15 cellular contexts compared by ENCODE assay signal in genomic region chr1:206554833-206555472, GRCh38. TPM values are rescaled to one million over a fixed set of nuclear protein-coding genes. Genes with fewer than 3 reads are reported as not detected.
A peak's percentile ranks its signal among the peaks of the same experiment; 100 is the strongest.
DNase-seq lines count a peak whose midpoint lies in the region; ATAC-seq and TF ChIP-seq lines count a peak whose summit lies in the region.
"Had no signal": no experiment of that assay in that cellular context is flagged by ENCODE, and none has a peak within 500 bp of the region (broad histone marks: within the 10 kb centered on the region; RNA-seq: fewer than 3 reads in every experiment).

No MANE protein-coding gene starts in this region.

- peaks cover 34% of the 10 kb centered on the region for H3K4me1 ChIP-seq in neural progenitor cell
- H3K4me1 ChIP-seq in psoas muscle = peaks cover 18% of the 10 kb centered on the region

- TF ChIP-seq CTCF in neural progenitor cell (IDR thresholded peaks at IDR 0.05) (no peak), psoas muscle (IDR thresholded peaks at IDR 0.05) (no peak)

- H3F3A ChIP-seq in neural progenitor cell (ENCODE audit: low read depth) = peaks cover 20% of the 10 kb centered on the region

- H3K9ac ChIP-seq in neural progenitor cell = no peak overlapping the region

- DNase-seq in activated CD4-positive, alpha-beta T cell treated with anti-CD3 and anti-CD28 coated beads, Interleukin-2, amount 10 ng/mL, durations not matched to agents 24 days and 14 days = no peak
- no peak for DNase-seq in activated CD4-positive, alpha-beta T cell treated with anti-CD3 and anti-CD28 coated beads, Interleukin-2, amount 50 U/mL, for 48 hours
- DNase-seq in activated naive CD8-positive, alpha-beta T cell treated with anti-CD3 and anti-CD28 coated beads, Interleukin-2, amount 50 U/mL, for 24 hours = no peak
- DNase-seq in neural progenitor cell (ENCODE audit: low spot score) = no peak
- no peak for DNase-seq in NCI-H2196 (lab: John Stamatoyannopoulos, UW; ENCODE audit: unreplicated experiment)
- DNase-seq in psoas muscle = no peak
- DNase-seq: NCI-H2081, NCI-H774 had no signal

- H3K9me3 ChIP-seq in neural progenitor cell (ENCODE audit: low read depth) (no peaks in the 10 kb centered on the region), psoas muscle (no peaks in the 10 kb centered on the region)
- H3K9me3 ChIP-seq: A549, HAP-1, thyroid gland had no signal

- H3K4me1 Mint-ChIP-seq in activated CD4-positive, alpha-beta T cell treated with anti-CD3 and anti-CD28 coated beads, Interleukin-2, amount 10 ng/mL, durations not matched to agents 24 days and 14 days = peaks cover 66% of the 10 kb centered on the region
- H3K4me1 Mint-ChIP-seq in IgD-negative memory B cell = peaks cover 24 to 52% (median 27%) of the 10 kb centered on the region in 3 donors
- peaks cover 64% of the 10 kb centered on the region for H3K4me1 Mint-ChIP-seq in activated naive CD8-positive, alpha-beta T cell treated with anti-CD3 and anti-CD28 coated beads, Interleukin-2, amount 50 U/mL, for 24 hours
- H3K4me1 Mint-ChIP-seq in neural progenitor cell = peaks cover 32% of the 10 kb centered on the region

- intact Hi-C loops in activated CD4-positive, alpha-beta T cell treated with anti-CD3 and anti-CD28 coated beads, Interleukin-2, amount 10 ng/mL, durations not matched to agents 24 days and 14 days (cut with micrococcal nuclease) = no loop called here
- intact Hi-C loops in psoas muscle (cut with DNase I) = no loop called here

- peak overlapping the region; percentile 98 for H3K4me3 Mint-ChIP-seq in activated CD4-positive, alpha-beta T cell treated with anti-CD3 and anti-CD28 coated beads, Interleukin-2, amount 10 ng/mL, durations not matched to agents 24 days and 14 days
- H3K4me3 Mint-ChIP-seq in IgD-negative memory B cell = peak overlapping the region in 3 of 4 donors; percentile 81 to 99 (median 81)
- peak overlapping the region; percentile 88 for H3K4me3 Mint-ChIP-seq in activated naive CD8-positive, alpha-beta T cell treated with anti-CD3 and anti-CD28 coated beads, Interleukin-2, amount 50 U/mL, for 24 hours
- H3K4me3 Mint-ChIP-seq in neural progenitor cell = peak overlapping the region; percentile 54
- H3K4me3 Mint-ChIP-seq: nephron progenitor cell had no signal

- peak overlapping the region; percentile 93 for H3K27ac Mint-ChIP-seq in activated CD4-positive, alpha-beta T cell treated with anti-CD3 and anti-CD28 coated beads, Interleukin-2, amount 10 ng/mL, durations not matched to agents 24 days and 14 days
- H3K27ac Mint-ChIP-seq in IgD-negative memory B cell (peak overlapping the region; percentile 83 to 96 (median 94)), neural progenitor cell (no peak overlapping the region)
- peak overlapping the region; percentile 100 for H3K27ac Mint-ChIP-seq in activated naive CD8-positive, alpha-beta T cell treated with anti-CD3 and anti-CD28 coated beads, Interleukin-2, amount 50 U/mL, for 24 hours
- H3K27ac Mint-ChIP-seq: nephron progenitor cell had no signal

- H3K27me3 Mint-ChIP-seq in activated CD4-positive, alpha-beta T cell treated with anti-CD3 and anti-CD28 coated beads, Interleukin-2, amount 10 ng/mL, durations not matched to agents 24 days and 14 days = no peaks in the 10 kb centered on the region
- H3K27me3 Mint-ChIP-seq in IgD-negative memory B cell (no peaks in the 10 kb centered on the region), neural progenitor cell (ENCODE audit: insufficient read depth, low read depth) (peaks cover 17% of the 10 kb centered on the region)
- H3K27me3 Mint-ChIP-seq in activated naive CD8-positive, alpha-beta T cell treated with anti-CD3 and anti-CD28 coated beads, Interleukin-2, amount 50 U/mL, for 24 hours = no peaks in the 10 kb centered on the region

- H3K27ac ChIP-seq in neural progenitor cell = no peak overlapping the region
- H3K27ac ChIP-seq in psoas muscle = no peak overlapping the region
- H3K27ac ChIP-seq: A549, thyroid gland had no signal

- H3K27me3 ChIP-seq in neural progenitor cell (peaks cover 44% of the 10 kb centered on the region), psoas muscle (ENCODE audit: insufficient read depth in 3 of 3, low read length in 2 of 3) (no peaks in the 10 kb centered on the region)
- H3K27me3 ChIP-seq: thyroid gland had no signal

- no peak overlapping the region for H3K4me3 ChIP-seq in neural progenitor cell
- H3K4me3 ChIP-seq in psoas muscle = no peak overlapping the region
- H3K4me3 ChIP-seq: A549, HAP-1, smooth muscle cell, thyroid gland had no signal

- H3K9me3 Mint-ChIP-seq in activated CD4-positive, alpha-beta T cell treated with anti-CD3 and anti-CD28 coated beads, Interleukin-2, amount 10 ng/mL, durations not matched to agents 24 days and 14 days = no peaks in the 10 kb centered on the region
- H3K9me3 Mint-ChIP-seq in IgD-negative memory B cell = no peaks in the 10 kb centered on the region
- no peaks in the 10 kb centered on the region for H3K9me3 Mint-ChIP-seq in activated naive CD8-positive, alpha-beta T cell treated with anti-CD3 and anti-CD28 coated beads, Interleukin-2, amount 50 U/mL, for 24 hours
- no peaks in the 10 kb centered on the region for H3K9me3 Mint-ChIP-seq in neural progenitor cell
- H3K9me3 Mint-ChIP-seq: nephron progenitor cell had no signal

- H3K36me3 Mint-ChIP-seq in activated CD4-positive, alpha-beta T cell treated with anti-CD3 and anti-CD28 coated beads, Interleukin-2, amount 10 ng/mL, durations not matched to agents 24 days and 14 days (ENCODE audit: low read depth) = peaks cover 23% of the 10 kb centered on the region
- H3K36me3 Mint-ChIP-seq in IgD-negative memory B cell (no peaks in the 10 kb centered on the region), neural progenitor cell (no peaks in the 10 kb centered on the region)
- H3K36me3 Mint-ChIP-seq in activated naive CD8-positive, alpha-beta T cell treated with anti-CD3 and anti-CD28 coated beads, Interleukin-2, amount 50 U/mL, for 24 hours (ENCODE audit: low read depth) = peaks cover 26% of the 10 kb centered on the region

- no peaks in the 10 kb centered on the region for H4K20me1 ChIP-seq in neural progenitor cell (ENCODE audit: low read depth)

- no peak for ATAC-seq in activated naive CD8-positive, alpha-beta T cell treated with anti-CD3 and anti-CD28 coated beads, Interleukin-2, amount 50 U/mL, for 24 hours
- no peak for ATAC-seq in psoas muscle
- ATAC-seq in HG03159 (IDR thresholded peaks at IDR 0.05; ENCODE audit: unreplicated experiment) = no peak
- ATAC-seq: A549 had no signal

- no peak overlapping the region for H3K4me2 ChIP-seq in neural progenitor cell
- H3K4me2 ChIP-seq: A549 had no signal

- H2AFZ ChIP-seq in neural progenitor cell (replicated peaks) = no peak overlapping the region

- no peaks in the 10 kb centered on the region for H3K79me2 ChIP-seq in neural progenitor cell (ENCODE audit: low read depth)

- 52 to 86% (median 76%) methylated on average over 1 of the region's 1 CpG for WGBS in psoas muscle, 3 donors

- no peaks in the 10 kb centered on the region for H3K36me3 ChIP-seq in neural progenitor cell
- no peaks in the 10 kb centered on the region for H3K36me3 ChIP-seq in psoas muscle (ENCODE audit: insufficient read depth in 1 of 2, low read depth in 1 of 2)
- H3K36me3 ChIP-seq: HAP-1, thyroid gland had no signal

RNA-seq across cellular contexts. Expression of gene RASSF5, which starts 47.6 kb away (rescaled TPM):
- 193 and 196 TPM in 2 replicates for total RNA-seq in activated CD4-positive, alpha-beta T cell treated with anti-CD3 and anti-CD28 coated beads, Interleukin-2, amount 10 ng/mL, durations not matched to agents 24 days and 14 days
- polyA plus RNA-seq in IgD-negative memory B cell (130 TPM), psoas muscle (1 to 10 TPM; 1.1 to 2.8 (median 1.5) TPM)
- total RNA-seq in neural progenitor cell (ENCODE audit: low replicate concordance) (0.19 and 0.43 TPM in 2 replicates), psoas muscle (10 to 100 TPM in 1 of 4 donors, 1 to 10 TPM in 3; 1.5 to 14.6 (median 5.1) TPM)

RNA-seq across cellular contexts. Expression of gene EIF2D, which starts 57.3 kb away (rescaled TPM):
- 86.6 and 89.4 TPM in 2 replicates for total RNA-seq in activated CD4-positive, alpha-beta T cell treated with anti-CD3 and anti-CD28 coated beads, Interleukin-2, amount 10 ng/mL, durations not matched to agents 24 days and 14 days
- polyA plus RNA-seq in IgD-negative memory B cell (40.4 TPM), psoas muscle (10 to 100 TPM; 21.4 to 40.3 (median 32.8) TPM)
- total RNA-seq in neural progenitor cell (ENCODE audit: low replicate concordance) (45.2 and 47.5 TPM in 2 replicates), psoas muscle (10 to 100 TPM; 32.1 to 41.8 (median 37.6) TPM)

Comparison
In these comparisons a context has a peak if more than half of its experiments do, and no peak if none do; other contexts are left out.
1. RNA of gene RASSF5, which starts 47.6 kb away (total RNA-seq): 193 to 196 TPM in activated CD4-positive, alpha-beta T cell treated with anti-CD3 and anti-CD28 coated beads, Interleukin-2, amount 10 ng/mL, durations not matched to agents 24 days and 14 days; 1.5 to 14.6 TPM in psoas muscle and 0.19 to 0.43 TPM in neural progenitor cell; every median in the first group is over 10 times any median in the second.
2. Peak in every context shown above with its lines, with median percentiles within 50 percentile points of each other: H3K4me3 Mint-ChIP-seq.